In genomic region chr10:949446-949845, GRCh38 we compare ENCODE assay signal across 20 cellular contexts.
"Had no signal": no experiment of that assay in that cellular context is flagged by ENCODE, and none has a peak within 500 bp of the region (broad histone marks: within the 10 kb centered on the region; RNA-seq: fewer than 3 reads in every experiment).

No MANE protein-coding gene starts in this region.

- H3K4me3 Mint-ChIP-seq: effector memory CD8-positive, alpha-beta T cell; naive thymus-derived CD8-positive, alpha-beta T cell; type B pancreatic cell had no signal

- H3K36me3 ChIP-seq: ovary, stomach, tibial artery had no signal

- FAIRE-seq: frontal cortex had no signal

- H3K4me1 ChIP-seq: testis had no signal

- H3K36me3 Mint-ChIP-seq: naive thymus-derived CD8-positive, alpha-beta T cell; type B pancreatic cell had no signal

- H3K27me3 ChIP-seq: ovary, stomach, testis had no signal

- DNase-seq: cortex of kidney; effector memory CD8-positive, alpha-beta T cell; head of caudate nucleus; kidney; naive thymus-derived CD8-positive, alpha-beta T cell; occipital lobe; ovary; stimulated activated CD4-positive, alpha-beta T cell treated with anti-CD3 and anti-CD28 coated beads, Interleukin-12 subunit alpha, Interleukin-12 subunit beta, amount 100 ng/mL, for 4 hours; stimulated activated CD4-positive, alpha-beta T cell treated with anti-CD3 and anti-CD28 coated beads, Interleukin-1b, Interleukin-23, amount 100 ng/mL, for 48 hours; stimulated activated CD4-positive, alpha-beta T cell treated with anti-CD3 and anti-CD28 coated beads, Interleukin-4, amount 100 ng/mL, for 1 hour; stimulated activated CD8-positive, alpha-beta memory T cell treated with anti-CD3 and anti-CD28 coated beads, Interleukin-4, amount 100 ng/mL, for 48 hours; stimulated activated naive CD4-positive, alpha-beta T cell treated with Interleukin-2 at 50 U/mL for 16 hours; testis; tibial artery had no signal

- H3K9me3 ChIP-seq: ovary, stomach, testis, tibial artery had no signal

- H3K9me3 Mint-ChIP-seq: effector memory CD8-positive, alpha-beta T cell; naive thymus-derived CD8-positive, alpha-beta T cell; type B pancreatic cell had no signal

- H3K4me2 ChIP-seq: smooth muscle cell had no signal

- H3K27ac ChIP-seq: ovary, testis, tibial artery had no signal

- ATAC-seq: effector memory CD8-positive, alpha-beta T cell; left lobe of liver; naive thymus-derived CD8-positive, alpha-beta T cell; sciatic nerve had no signal

- H3K4me3 ChIP-seq: ovary, smooth muscle cell, stomach, testis, tibial artery had no signal

- H3K27ac Mint-ChIP-seq: effector memory CD8-positive, alpha-beta T cell; type B pancreatic cell had no signal
